In the genomic region with DNA sequence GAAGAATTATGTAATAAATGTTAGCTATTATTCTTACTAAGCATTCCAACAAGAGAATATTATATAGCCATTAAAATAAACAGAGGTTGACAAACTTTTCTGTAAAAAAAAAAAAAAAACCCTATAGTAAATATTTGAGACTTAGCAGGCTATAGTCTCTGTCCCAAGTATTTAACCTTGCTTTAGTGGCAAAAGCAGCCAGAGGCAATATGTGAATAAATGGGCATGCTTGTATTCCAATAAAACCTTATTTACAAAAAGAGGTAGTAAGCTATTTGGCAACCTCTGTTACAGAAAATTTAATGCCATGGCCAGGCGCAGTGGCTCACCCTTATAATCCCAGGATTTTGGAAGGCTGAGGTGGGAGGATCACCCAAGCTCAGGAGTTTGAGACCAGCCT, we compare ENCODE assay signal across 21 cellular contexts. TPM values are rescaled to one million over a fixed set of nuclear protein-coding genes. Genes with fewer than 3 reads are reported as not detected.
A peak's percentile ranks its signal among the peaks of the same experiment; 100 is the strongest.
DNase-seq lines count a peak whose midpoint lies in the region; ATAC-seq, FAIRE-seq and TF ChIP-seq lines count a peak whose summit lies in the region.
"Had no signal": no experiment of that assay in that cellular context is flagged by ENCODE, and none has a peak within 500 bp of the region (broad histone marks: within the 10 kb centered on the region; RNA-seq: fewer than 3 reads in every experiment).

No MANE protein-coding gene starts in this region.

- no peak overlapping the region for H3K4me3 ChIP-seq in keratinocyte (ENCODE audit: control insufficient read depth in 2 of 3, extremely low read depth in 1 of 3, insufficient read depth in 2 of 3, low read depth in 1 of 3, low read length in 3 of 3)
- H3K4me3 ChIP-seq: BLaER1 treated with 17β-estradiol and CSF1 and Interleukin-3, amounts not matched to agents 10 nM and 100 nM had no signal

- H3K4me3 Mint-ChIP-seq in activated T-cell treated with anti-CD3 and anti-CD28 coated beads, Interleukin-2, amount 50 U/mL, for 72 hours: no peak overlapping the region
- H3K4me3 Mint-ChIP-seq in naive thymus-derived CD8-positive, alpha-beta T cell: no peak overlapping the region
- H3K4me3 Mint-ChIP-seq: CD4-positive, CD25-positive, alpha-beta regulatory T cell; H9 had no signal

- peak overlapping the region; percentile 68 for H3K27ac ChIP-seq in RWPE1
- H3K27ac ChIP-seq in keratinocyte (ENCODE audit: control insufficient read depth, insufficient read depth, low read length): peak overlapping the region; percentile 45
- H3K27ac ChIP-seq: BLaER1 treated with 17β-estradiol and CSF1 and Interleukin-3, amounts not matched to agents 10 nM and 100 nM; KMS-11 had no signal

- H3K27ac Mint-ChIP-seq in activated T-cell treated with anti-CD3 and anti-CD28 coated beads, Interleukin-2, amount 50 U/mL, for 72 hours: peak overlapping the region; percentile 63
- peak overlapping the region in 1 of 10 donors; percentile 37 for H3K27ac Mint-ChIP-seq in naive thymus-derived CD8-positive, alpha-beta T cell
- H3K27ac Mint-ChIP-seq: H9 had no signal

- H2AFZ ChIP-seq in keratinocyte (ENCODE audit: control insufficient read depth, low read length): no peak overlapping the region

- peak overlapping the region; percentile 35 for H3K9ac ChIP-seq in keratinocyte (ENCODE audit: control insufficient read depth, extremely low read depth, insufficient read depth, low read length)
- H3K9ac ChIP-seq: BLaER1 treated with 17β-estradiol and CSF1 and Interleukin-3, amounts not matched to agents 10 nM and 100 nM; KMS-11 had no signal

- no peak for DNase-seq in activated T-cell treated with anti-CD3 and anti-CD28 coated beads, Interleukin-2, amount 50 U/mL, for 72 hours
- DNase-seq in activated T-cell treated with anti-CD3 and anti-CD28 coated beads for 4 hours (no peak), RWPE1 (ENCODE audit: low spot score) (no peak), keratinocyte (ENCODE audit: low read depth, low spot score) (no peak)
- DNase-seq in naive thymus-derived CD8-positive, alpha-beta T cell: no peak
- no peak for DNase-seq in stimulated activated CD4-positive, alpha-beta T cell treated with anti-CD3 and anti-CD28 coated beads, Interleukin-2, amount 100 ng/mL, for 48 hours
- DNase-seq: 8988T; CD4-positive, CD25-positive, alpha-beta regulatory T cell; DMS153; DMS79 treated with DMSO at 0.1 percent for 48 hours; GOT3; H9 had no signal

- no peaks in the 10 kb centered on the region for H3K27me3 ChIP-seq in keratinocyte (ENCODE audit: control insufficient read depth, extremely low read depth, insufficient read depth, low read length)
- H3K27me3 ChIP-seq: BLaER1 treated with 17β-estradiol and CSF1 and Interleukin-3, amounts not matched to agents 10 nM and 100 nM had no signal

- POLR2A ChIA-PET in RWPE1 (lab: Yijun Ruan, JAX; ENCODE audit: low non-redundant PET): interaction anchor here (0.7 kb wide), 1 partner anchor 344 kb away, joined by 5 read pairs; no protein-coding TSS in a partner anchor
- POLR2A ChIA-PET in naive thymus-derived CD8-positive, alpha-beta T cell (lab: Charles Lee): no interaction called here

- H3K79me2 ChIP-seq in keratinocyte (ENCODE audit: control insufficient read depth, insufficient read depth, low read length): no peaks in the 10 kb centered on the region

- no peak for FAIRE-seq in keratinocyte (lab: Jason Lieb, UNC)
- FAIRE-seq: D721Med, G401.6, GM12891, HepG2, HTR-8/SVneo had no signal

- H3K4me2 ChIP-seq in keratinocyte (ENCODE audit: control insufficient read depth, extremely low read depth, insufficient read depth, low read depth, low read length): no peak overlapping the region
- H3K4me2 ChIP-seq: BLaER1 treated with 17β-estradiol and CSF1 and Interleukin-3, amounts not matched to agents 10 nM and 100 nM; KMS-11 had no signal

- peaks cover 11 to 12% of the 10 kb centered on the region in 2 experiments for H3K36me3 ChIP-seq in keratinocyte (ENCODE audit: control insufficient read depth in 2 of 2, extremely low read depth in 1 of 2, insufficient read depth in 2 of 2, low read length in 2 of 2)

- H4K20me1 ChIP-seq in keratinocyte (ENCODE audit: control insufficient read depth, extremely low read depth, insufficient read depth, low read length): no peaks in the 10 kb centered on the region

- TF ChIP-seq CTCF in RWPE1 (conservative IDR thresholded peaks at IDR 0.05; ENCODE audit: low read depth): no peak
- TF ChIP-seq CTCF in keratinocyte (optimal IDR thresholded peaks at IDR 0.05 in 1 of 3, IDR thresholded peaks at IDR 0.05 in 1 of 3, conservative IDR thresholded peaks at IDR 0.05 in 1 of 3; ENCODE audit: extremely low read depth in 1 of 3, insufficient read depth in 2 of 3, low read length in 3 of 3): no peak

- dilution Hi-C loops in keratinocyte (cut with MboI; ENCODE audit: extremely low pct_ligation_motif_present, low sequenced_read_pairs): no loop called here

- no peaks in the 10 kb centered on the region for H3K27me3 Mint-ChIP-seq in activated T-cell treated with anti-CD3 and anti-CD28 coated beads, Interleukin-2, amount 50 U/mL, for 72 hours (ENCODE audit: low read depth)
- H3K27me3 Mint-ChIP-seq in naive thymus-derived CD8-positive, alpha-beta T cell: no peaks in the 10 kb centered on the region
- H3K27me3 Mint-ChIP-seq: CD4-positive, CD25-positive, alpha-beta regulatory T cell had no signal

- H3K9me3 ChIP-seq in keratinocyte (ENCODE audit: control insufficient read depth, low read depth, low read length): no peaks in the 10 kb centered on the region

- no peaks in the 10 kb centered on the region for H3K4me1 Mint-ChIP-seq in activated T-cell treated with anti-CD3 and anti-CD28 coated beads, Interleukin-2, amount 50 U/mL, for 72 hours (ENCODE audit: low read depth)
- peaks cover 0 to 5% (median under 1%) of the 10 kb centered on the region in 4 donors for H3K4me1 Mint-ChIP-seq in naive thymus-derived CD8-positive, alpha-beta T cell
- H3K4me1 Mint-ChIP-seq: H9 had no signal

- CTCF ChIA-PET in RWPE1 (lab: Yijun Ruan, JAX): interaction anchor here (0.5 to 1.0 kb wide), 3 partner anchors 13 to 48 kb away, joined by 3 to 4 read pairs (median 3); no protein-coding TSS in a partner anchor

- peaks cover 7% of the 10 kb centered on the region for H3K4me1 ChIP-seq in keratinocyte (ENCODE audit: control insufficient read depth, extremely low read depth, insufficient read depth, low read length)

- peaks cover 0 to 22% of the 10 kb centered on the region in 2 donors for H3K36me3 Mint-ChIP-seq in activated T-cell treated with anti-CD3 and anti-CD28 coated beads, Interleukin-2, amount 50 U/mL, for 72 hours (ENCODE audit: insufficient read depth in 2 of 2)
- peaks cover 6 to 86% (median 36%) of the 10 kb centered on the region in 3 donors for H3K36me3 Mint-ChIP-seq in naive thymus-derived CD8-positive, alpha-beta T cell

- no peaks in the 10 kb centered on the region for H3K9me1 ChIP-seq in keratinocyte (ENCODE audit: control insufficient read depth, extremely low read depth, insufficient read depth, low read length)

- no peaks in the 10 kb centered on the region for H3K9me3 Mint-ChIP-seq in activated T-cell treated with anti-CD3 and anti-CD28 coated beads, Interleukin-2, amount 50 U/mL, for 72 hours
- H3K9me3 Mint-ChIP-seq in naive thymus-derived CD8-positive, alpha-beta T cell: no peaks in the 10 kb centered on the region
- H3K9me3 Mint-ChIP-seq: CD4-positive, CD25-positive, alpha-beta regulatory T cell had no signal

- ATAC-seq in activated T-cell treated with anti-CD3 and anti-CD28 coated beads, Interleukin-2, amount 50 U/mL, for 72 hours (replicated peaks in 1 of 2): no peak
- no peak for ATAC-seq in naive thymus-derived CD8-positive, alpha-beta T cell
- ATAC-seq in GM19324 (IDR thresholded peaks at IDR 0.05; ENCODE audit: low FRiP score, unreplicated experiment) (no peak), HG02938 (IDR thresholded peaks at IDR 0.05; ENCODE audit: unreplicated experiment) (no peak)
- ATAC-seq: HepG2 had no signal

RNA-seq across cellular contexts. Expression of a gene that starts 14.6 kb away (rescaled TPM):
- 10 to 100 TPM; 43.0 to 64.2 TPM for total RNA-seq in activated T-cell treated with anti-CD3 and anti-CD28 coated beads, Interleukin-2, amount 50 U/mL, for 72 hours
- 25.2 to 40.2 TPM (median 34.0 TPM) in 3 replicates for polyA plus RNA-seq in keratinocyte
- 13.8 TPM for polyA plus RNA-seq in keratinocyte (2011; ENCODE audit: low read depth)
- 21.6 and 22.2 TPM in 2 replicates for polyA plus RNA-seq in keratinocyte (2011; cell fraction: cytosol; rRNA removed)
- polyA plus RNA-seq in keratinocyte (2011; cell fraction: nucleus; rRNA removed): 62.7 and 75.3 TPM in 2 replicates
- 26.0 and 26.6 TPM in 2 replicates for polyA plus RNA-seq in keratinocyte (2012; ENCODE audit: low replicate concordance)
- polyA minus RNA-seq in keratinocyte: 20.1 to 36.4 TPM (median 35.7 TPM) in 3 replicates
- polyA minus RNA-seq in keratinocyte (2011; cell fraction: cytosol; rRNA and poly(A)+ RNA removed): 18.6 TPM
- polyA minus RNA-seq in keratinocyte (2011; cell fraction: nucleus; rRNA and poly(A)+ RNA removed): 20.4 and 27.7 TPM in 2 replicates
- 10 to 100 TPM; 46.7 to 53.3 TPM for total RNA-seq in naive thymus-derived CD8-positive, alpha-beta T cell
- 10 to 100 TPM; 28.7 to 36.6 (median 33.9) TPM for polyA plus RNA-seq in naive thymus-derived CD8-positive, alpha-beta T cell

RNA-seq across cellular contexts. Expression of a gene that starts 56.9 kb away (rescaled TPM):
- total RNA-seq in activated T-cell treated with anti-CD3 and anti-CD28 coated beads, Interleukin-2, amount 50 U/mL, for 72 hours: 1 to 10 TPM; 2.2 to 3.7 TPM
- polyA plus RNA-seq in keratinocyte: 3.6 to 6.5 TPM (median 4.8 TPM) in 3 replicates
- 2.2 TPM for polyA plus RNA-seq in keratinocyte (2011; ENCODE audit: low read depth)
- 4.0 and 8.6 TPM in 2 replicates for polyA plus RNA-seq in keratinocyte (2011; cell fraction: cytosol; rRNA removed)
- 2.8 and 4.4 TPM in 2 replicates for polyA plus RNA-seq in keratinocyte (2011; cell fraction: nucleus; rRNA removed)
- 2.5 and 5.8 TPM in 2 replicates for polyA plus RNA-seq in keratinocyte (2012; ENCODE audit: low replicate concordance)
- 3.9 to 6.7 TPM (median 4.8 TPM) in 3 replicates for polyA minus RNA-seq in keratinocyte
- 8.6 TPM for polyA minus RNA-seq in keratinocyte (2011; cell fraction: cytosol; rRNA and poly(A)+ RNA removed)
- 2.0 and 2.3 TPM in 2 replicates for polyA minus RNA-seq in keratinocyte (2011; cell fraction: nucleus; rRNA and poly(A)+ RNA removed)
- 1 to 10 TPM; 3.6 to 4.3 TPM for total RNA-seq in naive thymus-derived CD8-positive, alpha-beta T cell
- polyA plus RNA-seq in naive thymus-derived CD8-positive, alpha-beta T cell: 1 to 10 TPM; 6.1 to 9.1 (median 6.4) TPM
